Comparison of ENCODE assay signal across 12 cellular contexts in genomic region chr1:37034301-37035013, GRCh38. TPM values are rescaled to one million over a fixed set of nuclear protein-coding genes. Genes with fewer than 3 reads are reported as not detected.
A peak's percentile ranks its signal among the peaks of the same experiment; 100 is the strongest.
DNase-seq lines count a peak whose midpoint lies in the region; ATAC-seq and TF ChIP-seq lines count a peak whose summit lies in the region.
"Had no signal": no experiment of that assay in that cellular context is flagged by ENCODE, and none has a peak within 500 bp of the region (broad histone marks: within the 10 kb centered on the region; RNA-seq: fewer than 3 reads in every experiment).

TSS of gene GRIK3 (minus strand) at chr1:37034515. CDS start at chr1:37034108, 407 bp downstream.

- BruUV-seq in A673 (replicated peaks; lab: Mats Ljungman, UMichigan), result no TSS peak

- H3K4me1 ChIP-seq in A673 (ENCODE audit: insufficient read depth, low read length, poor library complexity, severe bottlenecking), result no peaks in the 10 kb centered on the region
- peaks cover 0 to 49% (median 3%) of the 10 kb centered on the region in 3 donors for H3K4me1 ChIP-seq in gastroesophageal sphincter
- H3K4me1 ChIP-seq: psoas muscle had no signal

- H3K4me3 ChIP-seq in A673 (ENCODE audit: low read depth, low read length, poor library complexity, severe bottlenecking) (peak within 1 kb of the TSS; percentile 28), H7 (ENCODE audit: insufficient read depth, low read depth, low read length) (peak within 1 kb of the TSS; percentile 50), gastroesophageal sphincter (peak within 1 kb of the TSS in 1 of 2 donors; percentile 44)
- H3K4me3 ChIP-seq: psoas muscle had no signal

- peaks cover 75% of the 10 kb centered on the region for H3K27me3 ChIP-seq in A673 (replicated peaks; ENCODE audit: insufficient read depth, low read depth, low read length, poor library complexity)
- peaks cover 77% of the 10 kb centered on the region for H3K27me3 ChIP-seq in H7 (ENCODE audit: control insufficient read depth, insufficient read depth, low read length)
- H3K27me3 ChIP-seq in gastroesophageal sphincter, result peaks cover 100% of the 10 kb centered on the region

- TF ChIP-seq CTCF in A673 (conservative IDR thresholded peaks at IDR 0.05; ENCODE audit: low read depth, low read length) (no peak), gastroesophageal sphincter (IDR thresholded peaks at IDR 0.05) (no peak), omental fat pad (IDR thresholded peaks at IDR 0.05) (no peak)

- H3K36me3 ChIP-seq in A673 (ENCODE audit: insufficient read depth, low read length, poor library complexity, severe bottlenecking) (no peaks in the 10 kb centered on the region), H7 (replicated peaks; ENCODE audit: control insufficient read depth, insufficient read depth, low read length) (no peaks in the 10 kb centered on the region), gastroesophageal sphincter (no peaks in the 10 kb centered on the region)
- H3K36me3 ChIP-seq: brain microvascular endothelial cell had no signal

- H3K27ac ChIP-seq in A673 (ENCODE audit: low read depth, low read length, poor library complexity, severe bottlenecking) (no peak within 1 kb of the TSS), gastroesophageal sphincter (peak within 1 kb of the TSS in 2 of 4 donors; percentile 24 to 60)
- H3K27ac ChIP-seq: brain microvascular endothelial cell, psoas muscle had no signal

- DNase-seq in A673 (ENCODE audit: low spot score), result peak; percentile 22
- DNase-seq in H7, result peak; percentile 87
- DNase-seq in SK-N-DZ (ENCODE audit: low spot score), result peak; percentile 64
- peak; percentile 62 for DNase-seq in islet precursor cell
- no peak for DNase-seq in HuH-7 (ENCODE audit: low spot score)
- DNase-seq in NCI-H1694 treated with DMSO at 0.1 percent for 48 hours (lab: John Stamatoyannopoulos, UW), result no peak
- DNase-seq in omental fat pad (ENCODE audit: low spot score), result no peak
- DNase-seq: brain microvascular endothelial cell, psoas muscle, SHP77 had no signal

- TF ChIP-seq POLR2A in gastroesophageal sphincter (IDR thresholded peaks at IDR 0.05), result peak in 1 of 2 donors; percentile 10

- TF ChIP-seq EP300 in gastroesophageal sphincter (IDR thresholded peaks at IDR 0.05), result no peak

- WGBS in gastroesophageal sphincter (ENCODE audit: low coverage in 1 of 2), 2 donors, result no CpG with 5 or more reads among the region's 97 CpGs

- POLR2A ChIA-PET in A673 (lab: Charles Lee; ENCODE audit: low non-redundant PET), result no interaction called here

- CTCF ChIA-PET in A673 (lab: Charles Lee), result no interaction called here

- ATAC-seq in gastroesophageal sphincter (no peak), omental fat pad (ENCODE audit: low FRiP score) (no peak)

- intact Hi-C loops in A673 (cut with micrococcal nuclease; ENCODE audit: unreplicated experiment), result no loop called here

- H3K9me3 ChIP-seq in A673 (ENCODE audit: low read depth, low read length, poor library complexity, severe bottlenecking), result no peaks in the 10 kb centered on the region
- no peaks in the 10 kb centered on the region for H3K9me3 ChIP-seq in gastroesophageal sphincter
- H3K9me3 ChIP-seq: psoas muscle had no signal

RNA-seq across cellular contexts. Expression of gene GRIK3, which starts in this region (rescaled TPM):
- 0.17 TPM in 1 of 2 replicates, not detected in the other for total RNA-seq in A673 (2021)
- 5.4 and 8.2 TPM in 2 replicates for total RNA-seq in H7 (2014; rRNA removed; shearing (Covaris generic))
- polyA plus RNA-seq in SK-N-DZ (2014; cell fraction: cytosol; rRNA removed), result 7.6 and 10.0 TPM in 2 replicates
- 5.2 and 7.3 TPM in 2 replicates for polyA plus RNA-seq in SK-N-DZ (2014; cell fraction: nucleus; rRNA removed)
- total RNA-seq in gastroesophageal sphincter, result 1 to 10 TPM; 3.1 to 7.8 (median 5.0) TPM
- total RNA-seq in omental fat pad, result under 1 TPM in 2 of 4 donors, not detected in 2; 0.09 to 0.79 TPM
- total RNA-seq: glomerular endothelial cell had no signal

Comparison
In these comparisons a context has a peak if more than half of its experiments do, and no peak if none do; other contexts are left out.
1. Peak in DNase-seq and H3K4me3 ChIP-seq in A673; RNA of the gene not detected or under 1 TPM.
2. DNase-seq: peak in H7 (single experiment), SK-N-DZ (single experiment) and islet precursor cell (single experiment); none in HuH-7 (single experiment), NCI-H1694 treated with DMSO at 0.1 percent for 48 hours (single experiment) and omental fat pad (single experiment).